11 cellular contexts compared by ENCODE assay signal in genomic region chr10:80191589-80192270, GRCh38. TPM values are rescaled to one million over a fixed set of nuclear protein-coding genes. Genes with fewer than 3 reads are reported as not detected.
DNase-seq lines count a peak whose midpoint lies in the region; ATAC-seq lines count a peak whose summit lies in the region.
"Had no signal": no experiment of that assay in that cellular context is flagged by ENCODE, and none has a peak within 500 bp of the region (broad histone marks: within the 10 kb centered on the region; RNA-seq: fewer than 3 reads in every experiment).

No MANE protein-coding gene starts in this region.

- H4K20me1 ChIP-seq in BLaER1 treated with 17β-estradiol and CSF1 and Interleukin-3, amounts not matched to agents 10 nM and 100 nM = peaks cover 15 to 95% (median 49%) of the 10 kb centered on the region in 11 experiments; a peak in 21 of 22 replicates

- peak; percentile 16 for DNase-seq in NCI-H2171 (lab: John Stamatoyannopoulos, UW)
- peak in 1 of 2 donors; percentile 23 for DNase-seq in central memory CD8-positive, alpha-beta T cell (ENCODE audit: low spot score in 2 of 2)
- peak; percentile 80 for DNase-seq in natural killer cell treated with Interleukin-12 subunit alpha and Interleukin-12 subunit beta and Interleukin-15 and Interleukin-18, amount 100 ng/mL, for 72 hours (ENCODE audit: low spot score)
- no peak for DNase-seq in NCI-H1930 (lab: John Stamatoyannopoulos, UW)
- no peak for DNase-seq in NCI-H226
- DNase-seq in effector CD8-positive, alpha-beta T cell (lab: John Stamatoyannopoulos, UW) = no peak
- DNase-seq: central memory CD4-positive, alpha-beta T cell; NCI-H1105 treated with DMSO at 0.1 percent for 48 hours had no signal

- peak overlapping the region; percentile 71 to 98 (median 82) for H3K4me2 ChIP-seq in BLaER1 treated with 17β-estradiol and CSF1 and Interleukin-3, amounts not matched to agents 10 nM and 100 nM

- peaks cover 72% of the 10 kb centered on the region for H3K4me1 Mint-ChIP-seq in central memory CD8-positive, alpha-beta T cell
- H3K4me1 Mint-ChIP-seq in natural killer cell treated with Interleukin-12 subunit alpha and Interleukin-12 subunit beta and Interleukin-15 and Interleukin-18, amount 100 ng/mL, for 72 hours (ENCODE audit: low read depth in 2 of 2) = peaks cover 57 to 65% of the 10 kb centered on the region in 2 donors

- peaks cover 14 to 41% (median 33%) of the 10 kb centered on the region in 11 experiments; a peak in 20 of 22 replicates for H3K36me3 ChIP-seq in BLaER1 treated with 17β-estradiol and CSF1 and Interleukin-3, amounts not matched to agents 10 nM and 100 nM

- no peaks in the 10 kb centered on the region for H3K9me3 Mint-ChIP-seq in central memory CD8-positive, alpha-beta T cell
- no peaks in the 10 kb centered on the region for H3K9me3 Mint-ChIP-seq in natural killer cell treated with Interleukin-12 subunit alpha and Interleukin-12 subunit beta and Interleukin-15 and Interleukin-18, amount 100 ng/mL, for 72 hours

- peaks cover 57 to 99% (median 68%) of the 10 kb centered on the region in 10 experiments for H3K4me1 ChIP-seq in BLaER1 treated with 17β-estradiol and CSF1 and Interleukin-3, amounts not matched to agents 10 nM and 100 nM

- H3K4me3 ChIP-seq in BLaER1 treated with 17β-estradiol and CSF1 and Interleukin-3, amounts not matched to agents 10 nM and 100 nM = peak overlapping the region in 6 of 10 experiments; percentile 5 to 33 (median 13); a peak in 6 of 20 replicates

- peak overlapping the region; percentile 20 to 71 (median 61); a peak in 21 of 22 replicates for H3K27ac ChIP-seq in BLaER1 treated with 17β-estradiol and CSF1 and Interleukin-3, amounts not matched to agents 10 nM and 100 nM

- no peak for ATAC-seq in central memory CD8-positive, alpha-beta T cell (replicated peaks; ENCODE audit: extremely low read depth, poor library complexity, severe bottlenecking)
- peak; percentile 84 to 88 for ATAC-seq in natural killer cell treated with Interleukin-12 subunit alpha and Interleukin-12 subunit beta and Interleukin-15 and Interleukin-18, amount 100 ng/mL, for 72 hours
- no peak for ATAC-seq in GM19035 (IDR thresholded peaks at IDR 0.05; ENCODE audit: unreplicated experiment)

- no peaks in the 10 kb centered on the region for H3K27me3 Mint-ChIP-seq in central memory CD8-positive, alpha-beta T cell
- H3K27me3 Mint-ChIP-seq in natural killer cell treated with Interleukin-12 subunit alpha and Interleukin-12 subunit beta and Interleukin-15 and Interleukin-18, amount 100 ng/mL, for 72 hours = no peaks in the 10 kb centered on the region

- peak overlapping the region; percentile 61 for H3K4me3 Mint-ChIP-seq in central memory CD8-positive, alpha-beta T cell
- H3K4me3 Mint-ChIP-seq in natural killer cell treated with Interleukin-12 subunit alpha and Interleukin-12 subunit beta and Interleukin-15 and Interleukin-18, amount 100 ng/mL, for 72 hours = peak overlapping the region; percentile 77

- peaks cover 0 to 36% (median 22%) of the 10 kb centered on the region in 11 experiments; a peak in 18 of 22 replicates for H3K9me3 ChIP-seq in BLaER1 treated with 17β-estradiol and CSF1 and Interleukin-3, amounts not matched to agents 10 nM and 100 nM (replicated peaks in 1 of 11)

- H3K36me3 Mint-ChIP-seq in central memory CD8-positive, alpha-beta T cell (ENCODE audit: insufficient read depth) = peaks cover 15% of the 10 kb centered on the region
- H3K36me3 Mint-ChIP-seq in natural killer cell treated with Interleukin-12 subunit alpha and Interleukin-12 subunit beta and Interleukin-15 and Interleukin-18, amount 100 ng/mL, for 72 hours = peaks cover 13% of the 10 kb centered on the region

- no peaks in the 10 kb centered on the region for H3K27me3 ChIP-seq in BLaER1 treated with 17β-estradiol and CSF1 and Interleukin-3, amounts not matched to agents 10 nM and 100 nM

- peak overlapping the region in 9 of 11 experiments; percentile 2 to 57 (median 50); a peak in 15 of 22 replicates for H3K9ac ChIP-seq in BLaER1 treated with 17β-estradiol and CSF1 and Interleukin-3, amounts not matched to agents 10 nM and 100 nM

- H3K27ac Mint-ChIP-seq in central memory CD8-positive, alpha-beta T cell (ENCODE audit: low read depth) = peak overlapping the region; percentile 86
- peak overlapping the region; percentile 82 to 90 for H3K27ac Mint-ChIP-seq in natural killer cell treated with Interleukin-12 subunit alpha and Interleukin-12 subunit beta and Interleukin-15 and Interleukin-18, amount 100 ng/mL, for 72 hours

RNA-seq across cellular contexts. Expression of gene ANXA11, which starts 13.6 kb away (rescaled TPM):
- total RNA-seq in natural killer cell treated with Interleukin-12 subunit alpha and Interleukin-12 subunit beta and Interleukin-15 and Interleukin-18, amount 100 ng/mL, for 72 hours = 100 to 1,000 TPM; 134 to 166 TPM

RNA-seq across cellular contexts. Expression of gene PLAC9, which starts 59.2 kb away (rescaled TPM):
- total RNA-seq in natural killer cell treated with Interleukin-12 subunit alpha and Interleukin-12 subunit beta and Interleukin-15 and Interleukin-18, amount 100 ng/mL, for 72 hours = not detected
- total RNA-seq: H4 had no signal

Comparison
In these comparisons a context has a peak if more than half of its experiments do, and no peak if none do; other contexts are left out.
1. DNase-seq: peak in NCI-H2171 (single experiment) and natural killer cell treated with Interleukin-12 subunit alpha and Interleukin-12 subunit beta and Interleukin-15 and Interleukin-18, amount 100 ng/mL, for 72 hours (single experiment); none in NCI-H1930 (0 of 2), NCI-H226 (single experiment) and effector CD8-positive, alpha-beta T cell (single experiment).
2. ATAC-seq: peak in natural killer cell treated with Interleukin-12 subunit alpha and Interleukin-12 subunit beta and Interleukin-15 and Interleukin-18, amount 100 ng/mL, for 72 hours (2 of 2); none in central memory CD8-positive, alpha-beta T cell (single experiment) and GM19035 (single experiment).